In genomic region chr20:51326241-51326819, GRCh38 we compare ENCODE assay signal across 8 cellular contexts.
DNase-seq lines count a peak whose midpoint lies in the region; ATAC-seq and TF ChIP-seq lines count a peak whose summit lies in the region.

No MANE protein-coding gene starts in this region.

- H3K9me3 ChIP-seq in PC-3 (ENCODE audit: low read length) (peaks cover 8% of the 10 kb centered on the region; the same call in 1 of the 2 replicates), adipocyte (ENCODE audit: control insufficient read depth, low read length) (peaks cover 26% of the 10 kb centered on the region)

- no peak overlapping the region for H2AFZ ChIP-seq in PC-3 (ENCODE audit: low read length)

- H3K36me3 ChIP-seq in PC-3 (ENCODE audit: low read depth, low read length) (no peaks in the 10 kb centered on the region), adipocyte (ENCODE audit: control insufficient read depth, insufficient read depth, low read length, severe bottlenecking) (no peaks in the 10 kb centered on the region)

- no peaks in the 10 kb centered on the region for H3K79me2 ChIP-seq in PC-3 (ENCODE audit: low read length)

- intact Hi-C loops in Right ventricle myocardium superior (cut with DNase I) (loop anchor here (5.0 kb wide), 1 partner anchor 339 kb away; no protein-coding TSS in a partner anchor), Right ventricle myocardium inferior (cut with DNase I) (loop anchor here (5.0 kb wide), 1 partner anchor 339 kb away; no protein-coding TSS in a partner anchor), PC-3 (cut with micrococcal nuclease) (loop anchor here (2.0 kb wide), 1 partner anchor 340 kb away; no protein-coding TSS in a partner anchor)

- H3K4me1 ChIP-seq in PC-3 (ENCODE audit: insufficient read depth, low read length) (peaks cover 17% of the 10 kb centered on the region), adipocyte (ENCODE audit: control insufficient read depth, insufficient read depth, low read length) (peaks cover 5% of the 10 kb centered on the region)

- peak overlapping the region; percentile 39 for H3K9ac ChIP-seq in PC-3 (ENCODE audit: low read length)
- H3K9ac ChIP-seq in adipocyte (ENCODE audit: low read length), result no peak overlapping the region

- DNase-seq in Right ventricle myocardium superior, result peak; percentile 62
- no peak for DNase-seq in Right ventricle myocardium inferior (ENCODE audit: missing footprints)
- DNase-seq in PC-3, result no peak
- DNase-seq in adipocyte (ENCODE audit: low read depth), result peak; percentile 60
- DNase-seq in islet precursor cell, result peak; percentile 70
- peak; percentile 30 for DNase-seq in stimulated activated CD8-positive, alpha-beta memory T cell treated with anti-CD3 and anti-CD28 coated beads, Interleukin-7, amount 100 ng/mL, for 24 hours (ENCODE audit: low read depth)
- no peak for DNase-seq in NCI-H146 (lab: John Stamatoyannopoulos, UW)

- ATAC-seq in Right ventricle myocardium superior (ENCODE audit: poor library complexity), result peak; percentile 65
- no peak for ATAC-seq in Right ventricle myocardium inferior
- ATAC-seq in PC-3, result no peak
- no peak for ATAC-seq in HG03139 (IDR thresholded peaks at IDR 0.05; ENCODE audit: unreplicated experiment)

- peaks cover 10% of the 10 kb centered on the region for H3F3A ChIP-seq in PC-3 (ENCODE audit: low read length, unreplicated experiment)

- POLR2A ChIA-PET in PC-3 (lab: Charles Lee; ENCODE audit: unreplicated experiment), result no interaction called here

- H3K27me3 ChIP-seq in PC-3 (ENCODE audit: low read length), result no peaks in the 10 kb centered on the region
- H3K27me3 ChIP-seq in adipocyte (replicated peaks; ENCODE audit: control insufficient read depth, insufficient read depth, low read length), result peaks cover 2% of the 10 kb centered on the region

- H4K20me1 ChIP-seq in PC-3 (ENCODE audit: low read length), result no peaks in the 10 kb centered on the region

- no peak overlapping the region for H3K4me3 ChIP-seq in PC-3 (ENCODE audit: low read length)
- no peak overlapping the region for H3K4me3 ChIP-seq in adipocyte (ENCODE audit: low read length)

- H3K27ac ChIP-seq in PC-3 (ENCODE audit: low read length), result peak overlapping the region; percentile 88

- TF ChIP-seq CTCF in PC-3 (conservative IDR thresholded peaks at IDR 0.05; ENCODE audit: low read depth, low read length), result peak; percentile 77

- CTCF ChIA-PET in PC-3 (lab: Charles Lee), result interaction anchor here (0.5 to 1.2 kb wide), 5 partner anchors 24 to 339 kb away, joined by 3 to 6 read pairs (median 4); no protein-coding TSS in a partner anchor

- no TSS peak for BruUV-seq in PC-3 (replicated peaks; lab: Mats Ljungman, UMichigan)

- no peak overlapping the region for H3K4me2 ChIP-seq in PC-3 (ENCODE audit: low read length)

- H3K9me2 ChIP-seq in PC-3 (replicated peaks; ENCODE audit: low read length), result no peaks in the 10 kb centered on the region

Comparison
In these comparisons a context has a peak if more than half of its experiments do, and no peak if none do; other contexts are left out.
1. DNase-seq: peak in Right ventricle myocardium superior (single experiment), adipocyte (single experiment), islet precursor cell (single experiment) and stimulated activated CD8-positive, alpha-beta memory T cell treated with anti-CD3 and anti-CD28 coated beads, Interleukin-7, amount 100 ng/mL, for 24 hours (single experiment); none in Right ventricle myocardium inferior (single experiment), PC-3 (single experiment) and NCI-H146 (single experiment).